ENCODE assay signal across 8 cellular contexts in genomic region chr6:15329154-15329781, GRCh38.
DNase-seq lines count a peak whose midpoint lies in the region; ATAC-seq and TF ChIP-seq lines count a peak whose summit lies in the region.

No MANE protein-coding gene starts in this region.

- no peaks in the 10 kb centered on the region for H3K27me3 Mint-ChIP-seq in activated CD8-positive, alpha-beta T cell treated with anti-CD3 and anti-CD28 coated beads for 36 hours

- no peak overlapping the region for H3K4me3 Mint-ChIP-seq in activated CD8-positive, alpha-beta T cell treated with anti-CD3 and anti-CD28 coated beads for 36 hours

- H3K27ac ChIP-seq in A673 (ENCODE audit: low read depth, low read length, poor library complexity, severe bottlenecking): no peak overlapping the region
- H3K27ac ChIP-seq in right cardiac atrium (ENCODE audit: low read length): no peak overlapping the region
- H3K27ac ChIP-seq in aorta (ENCODE audit: low read depth in 1 of 2, low read length in 2 of 2): no peak overlapping the region

- TF ChIP-seq CTCF in A673 (conservative IDR thresholded peaks at IDR 0.05; ENCODE audit: low read depth, low read length) (no peak), HFF-Myc (IDR thresholded peaks at IDR 0.05; ENCODE audit: low read depth, low read length, missing control alignments) (no peak)
- TF ChIP-seq CTCF in activated CD8-positive, alpha-beta T cell treated with anti-CD3 and anti-CD28 coated beads for 36 hours (IDR thresholded peaks at IDR 0.05): no peak

- H3K4me1 ChIP-seq in A673 (ENCODE audit: insufficient read depth, low read length, poor library complexity, severe bottlenecking): peaks cover 43% of the 10 kb centered on the region
- H3K4me1 ChIP-seq in right cardiac atrium (ENCODE audit: control insufficient read depth, insufficient read depth, low read length): peaks cover 15% of the 10 kb centered on the region
- no peaks in the 10 kb centered on the region for H3K4me1 ChIP-seq in aorta (ENCODE audit: control insufficient read depth in 1 of 2, insufficient read depth in 2 of 2, low read length in 2 of 2)

- H3K36me3 Mint-ChIP-seq in activated CD8-positive, alpha-beta T cell treated with anti-CD3 and anti-CD28 coated beads for 36 hours (ENCODE audit: low read depth): peaks cover 12% of the 10 kb centered on the region

- WGBS in right cardiac atrium: 37% methylated on average over 4 of the region's 4 CpGs
- WGBS in aorta, 2 donors: 87 to 89% methylated on average over 4 of the region's 4 CpGs

- DNase-seq in A673 (ENCODE audit: low spot score) (peak; percentile 85), HFF-Myc (ENCODE audit: extremely low read depth, low read depth) (peak; percentile 43), right cardiac atrium (no peak), Ammon's horn (ENCODE audit: low spot score) (no peak), aorta (no peak), activated gamma-delta T cell (lab: John Stamatoyannopoulos, UW) (no peak)
- DNase-seq in activated CD8-positive, alpha-beta T cell treated with anti-CD3 and anti-CD28 coated beads for 36 hours: no peak
- DNase-seq in effector CD4-positive, alpha-beta T cell: no peak

- H3K4me3 ChIP-seq in A673 (ENCODE audit: low read depth, low read length, poor library complexity, severe bottlenecking): no peak overlapping the region
- no peak overlapping the region for H3K4me3 ChIP-seq in HFF-Myc (replicated peaks; ENCODE audit: low read depth, low read length)
- H3K4me3 ChIP-seq in right cardiac atrium (ENCODE audit: low read length): no peak overlapping the region
- H3K4me3 ChIP-seq in aorta (ENCODE audit: low read length in 2 of 2): no peak overlapping the region

- H3K27ac Mint-ChIP-seq in activated CD8-positive, alpha-beta T cell treated with anti-CD3 and anti-CD28 coated beads for 36 hours: peak overlapping the region; percentile 86

- H3K36me3 ChIP-seq in A673 (ENCODE audit: insufficient read depth, low read length, poor library complexity, severe bottlenecking) (no peaks in the 10 kb centered on the region), aorta (ENCODE audit: control insufficient read depth in 1 of 2, insufficient read depth in 2 of 2, low read length in 1 of 2) (no peaks in the 10 kb centered on the region)

- CTCF ChIA-PET in A673 (lab: Charles Lee): no interaction called here
- CTCF ChIA-PET in activated CD8-positive, alpha-beta T cell treated with anti-CD3 and anti-CD28 coated beads for 36 hours (lab: Charles Lee): interaction anchor here (1.1 to 1.5 kb wide), 3 partner anchors 24 to 80 kb away, joined by 3 read pairs; no protein-coding TSS in a partner anchor

- intact Hi-C loops in A673 (cut with micrococcal nuclease; ENCODE audit: unreplicated experiment) (no loop called here), right cardiac atrium (cut with DNase I) (no loop called here), aorta (cut with DNase I) (no loop called here)
- intact Hi-C loops in activated CD8-positive, alpha-beta T cell treated with anti-CD3 and anti-CD28 coated beads for 36 hours (cut with micrococcal nuclease): loop anchor here (5.0 kb wide), 2 partner anchors 82 to 113 kb away; partner anchors contain the start of gene JARID2

- H3K27me3 ChIP-seq in A673 (replicated peaks; ENCODE audit: insufficient read depth, low read depth, low read length, poor library complexity) (no peaks in the 10 kb centered on the region), right cardiac atrium (ENCODE audit: control insufficient read depth, insufficient read depth) (no peaks in the 10 kb centered on the region), aorta (ENCODE audit: control insufficient read depth in 1 of 2, insufficient read depth in 2 of 2, low read length in 1 of 2) (no peaks in the 10 kb centered on the region)

- peaks cover 86% of the 10 kb centered on the region for H3K4me1 Mint-ChIP-seq in activated CD8-positive, alpha-beta T cell treated with anti-CD3 and anti-CD28 coated beads for 36 hours (ENCODE audit: low read depth)

- ATAC-seq in activated CD8-positive, alpha-beta T cell treated with anti-CD3 and anti-CD28 coated beads for 36 hours: no peak
- ATAC-seq in right cardiac atrium (peak; percentile 35 to 61), aorta (ENCODE audit: low FRiP score) (no peak)

- no peaks in the 10 kb centered on the region for H3K9me3 Mint-ChIP-seq in activated CD8-positive, alpha-beta T cell treated with anti-CD3 and anti-CD28 coated beads for 36 hours

- no TSS peak for BruUV-seq in A673 (replicated peaks; lab: Mats Ljungman, UMichigan)

- H3K9me3 ChIP-seq in A673 (ENCODE audit: low read depth, low read length, poor library complexity, severe bottlenecking): no peaks in the 10 kb centered on the region
- no peaks in the 10 kb centered on the region for H3K9me3 ChIP-seq in right cardiac atrium (ENCODE audit: control insufficient read depth, low read length)
- no peaks in the 10 kb centered on the region for H3K9me3 ChIP-seq in aorta (ENCODE audit: control insufficient read depth, low read length)

- POLR2A ChIA-PET in A673 (lab: Charles Lee; ENCODE audit: low non-redundant PET): no interaction called here
- POLR2A ChIA-PET in activated CD8-positive, alpha-beta T cell treated with anti-CD3 and anti-CD28 coated beads for 36 hours (lab: Charles Lee): interaction anchor here (1.2 to 1.5 kb wide), 2 partner anchors 10 to 80 kb away, joined by 3 read pairs; no protein-coding TSS in a partner anchor

Comparison
In these comparisons a context has a peak if more than half of its experiments do, and no peak if none do; other contexts are left out.
1. DNase-seq: peak in A673 (single experiment) and HFF-Myc (single experiment); none in activated CD8-positive, alpha-beta T cell treated with anti-CD3 and anti-CD28 coated beads for 36 hours (single experiment), right cardiac atrium (0 of 3), Ammon's horn (single experiment), aorta (0 of 2), activated gamma-delta T cell (single experiment) and effector CD4-positive, alpha-beta T cell (single experiment).
2. ATAC-seq: peak in right cardiac atrium (2 of 2); none in activated CD8-positive, alpha-beta T cell treated with anti-CD3 and anti-CD28 coated beads for 36 hours (single experiment) and aorta (single experiment).